8 cellular contexts compared by ENCODE assay signal in genomic region chr19:52734340-52734892, GRCh38. TPM values are rescaled to one million over a fixed set of nuclear protein-coding genes. Genes with fewer than 3 reads are reported as not detected.
DNase-seq lines count a peak whose midpoint lies in the region; ATAC-seq and TF ChIP-seq lines count a peak whose summit lies in the region.

No MANE protein-coding gene starts in this region.

- H3K4me1 Mint-ChIP-seq in naive thymus-derived CD8-positive, alpha-beta T cell = peaks cover 15 to 41% (median 29%) of the 10 kb centered on the region in 4 donors

- peaks cover 0 to 2% (median 0%) of the 10 kb centered on the region in 5 donors for H3K27me3 Mint-ChIP-seq in naive thymus-derived CD8-positive, alpha-beta T cell

- DNase-seq in AG10803 (ENCODE audit: low read depth) (peak; percentile 1), SK-N-DZ (ENCODE audit: low spot score) (peak; percentile 4), KG1 (lab: John Stamatoyannopoulos, UW) (no peak), SW480 (ENCODE audit: low spot score) (no peak)
- peak in 1 of 10 donors; percentile 12 for DNase-seq in naive thymus-derived CD8-positive, alpha-beta T cell

- peaks cover 0 to 7% (median 0%) of the 10 kb centered on the region in 9 donors for H3K9me3 Mint-ChIP-seq in naive thymus-derived CD8-positive, alpha-beta T cell

- WGBS in esophagus, 2 donors = 1 to 2% methylated on average over 34 to 39 of the region's 39 CpGs

- peak overlapping the region; percentile 81 to 97 (median 94) for H3K4me3 Mint-ChIP-seq in naive thymus-derived CD8-positive, alpha-beta T cell

- ATAC-seq in GM18511 (IDR thresholded peaks at IDR 0.05; ENCODE audit: unreplicated experiment) (peak; percentile 43), HG03025 (IDR thresholded peaks at IDR 0.05; ENCODE audit: low FRiP score, unreplicated experiment) (peak; percentile 38)
- peak; percentile 36 to 48 for ATAC-seq in naive thymus-derived CD8-positive, alpha-beta T cell

- H3K27ac ChIP-seq in esophagus (ENCODE audit: low read depth in 2 of 2, low read length in 1 of 2) = peak overlapping the region; percentile 93 to 96

- no peaks in the 10 kb centered on the region for H3K27me3 ChIP-seq in esophagus (ENCODE audit: control insufficient read depth in 1 of 2, insufficient read depth in 2 of 2, low read length in 2 of 2)

- peaks cover 2% of the 10 kb centered on the region in 2 donors for H3K9me3 ChIP-seq in esophagus (ENCODE audit: control insufficient read depth in 2 of 2, insufficient read depth in 1 of 2, low read depth in 1 of 2, low read length in 1 of 2)

- POLR2A ChIA-PET in naive thymus-derived CD8-positive, alpha-beta T cell (lab: Charles Lee) = interaction anchor here (0.7 kb wide), 1 partner anchor 313 kb away, joined by 4 read pairs; no protein-coding TSS in a partner anchor

- H3K27ac Mint-ChIP-seq in naive thymus-derived CD8-positive, alpha-beta T cell = peak overlapping the region; percentile 93 to 98 (median 96)

- H3K4me1 ChIP-seq in esophagus (ENCODE audit: control insufficient read depth in 2 of 2, insufficient read depth in 2 of 2, low read length in 1 of 2) = peaks cover 0 to 3% of the 10 kb centered on the region in 2 donors

- peaks cover 4 to 14% (median 11%) of the 10 kb centered on the region in 3 donors for H3K36me3 Mint-ChIP-seq in naive thymus-derived CD8-positive, alpha-beta T cell

- peak overlapping the region; percentile 92 for H3K4me3 ChIP-seq in AG10803 (ENCODE audit: low read length)
- peak overlapping the region; percentile 64 to 76 for H3K4me3 ChIP-seq in esophagus (ENCODE audit: low read depth in 1 of 2, low read length in 2 of 2)

- H3K36me3 ChIP-seq in esophagus (ENCODE audit: control insufficient read depth in 2 of 2, insufficient read depth in 2 of 2, low read length in 1 of 2) = no peaks in the 10 kb centered on the region

- TF ChIP-seq CTCF in AG10803 (conservative IDR thresholded peaks at IDR 0.05; ENCODE audit: low read length) = no peak

RNA-seq across cellular contexts. Expression of gene ZNF611, which starts 0.4 kb away (rescaled TPM):
- polyA plus RNA-seq in SK-N-DZ (2014; cell fraction: cytosol; rRNA removed) = 6.5 and 9.1 TPM in 2 replicates
- polyA plus RNA-seq in SK-N-DZ (2014; cell fraction: nucleus; rRNA removed) = 4.4 and 5.1 TPM in 2 replicates
- polyA plus RNA-seq in esophagus = 1 to 10 TPM; 1.8 to 3.3 TPM
- 10 to 100 TPM; 47.9 to 54.8 TPM for total RNA-seq in naive thymus-derived CD8-positive, alpha-beta T cell
- 10 to 100 TPM; 20.9 to 34.8 (median 34.0) TPM for polyA plus RNA-seq in naive thymus-derived CD8-positive, alpha-beta T cell

RNA-seq across cellular contexts. Expression of gene ZNF600, which starts 52.2 kb away (rescaled TPM):
- 1.6 and 2.7 TPM in 2 replicates for polyA plus RNA-seq in SK-N-DZ (2014; cell fraction: cytosol; rRNA removed)
- polyA plus RNA-seq in SK-N-DZ (2014; cell fraction: nucleus; rRNA removed) = 9.2 and 16.9 TPM in 2 replicates
- polyA plus RNA-seq in esophagus = 10 to 100 TPM in 1 of 2 donors, 1 to 10 TPM in 1; 8.2 to 15.6 TPM
- 10 to 100 TPM; 64.6 to 65.1 TPM for total RNA-seq in naive thymus-derived CD8-positive, alpha-beta T cell
- 10 to 100 TPM in 2 of 3 donors, 1 to 10 TPM in 1; 4.6 to 12.7 (median 10.2) TPM for polyA plus RNA-seq in naive thymus-derived CD8-positive, alpha-beta T cell

Comparison
In these comparisons a context has a peak if more than half of its experiments do, and no peak if none do; other contexts are left out.
1. DNase-seq: peak in AG10803 (single experiment) and SK-N-DZ (single experiment); none in KG1 (single experiment) and SW480 (single experiment).
2. RNA of gene ZNF611, which starts 0.4 kb away (polyA plus RNA-seq): 20.9 to 34.8 TPM in naive thymus-derived CD8-positive, alpha-beta T cell; 1.8 to 3.3 TPM in esophagus; every median in the first group is over 4 times any median in the second.
3. Peak in every context shown above with its lines, with median percentiles within 50 percentile points of each other: ATAC-seq.